17 cellular contexts compared by ENCODE assay signal in the genomic region with DNA sequence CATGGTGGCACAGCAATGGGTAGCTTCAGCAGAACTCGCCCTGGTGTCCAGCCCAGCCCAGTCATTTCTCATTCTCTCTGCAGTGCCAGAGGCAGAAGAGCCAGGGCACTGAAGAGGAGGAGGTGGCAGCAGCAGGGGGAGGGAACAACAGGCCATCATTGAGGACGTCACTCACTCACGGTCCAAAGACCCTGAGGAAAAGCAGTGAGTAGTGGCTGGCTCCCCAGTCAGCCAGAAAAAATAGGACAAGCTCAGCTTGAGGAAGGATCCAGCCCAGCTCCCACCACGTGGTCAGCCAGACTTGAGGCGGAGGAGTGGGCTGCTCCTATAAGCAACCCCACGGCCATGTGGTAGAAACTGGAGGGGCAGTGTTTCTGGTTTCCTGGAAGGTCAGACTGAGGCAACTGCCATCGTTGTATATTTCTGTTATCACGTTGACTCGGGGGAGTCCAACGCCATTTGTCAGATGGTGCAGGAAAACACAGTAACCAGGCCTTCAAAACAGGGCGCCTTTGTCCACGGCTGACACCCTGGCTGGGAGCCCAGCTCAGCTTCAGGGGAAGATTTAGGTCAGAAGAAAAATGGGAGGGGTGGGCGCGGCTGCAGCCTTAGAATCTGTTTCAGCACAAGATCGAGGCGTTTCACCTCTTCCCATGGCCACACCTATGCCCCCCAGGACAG. TPM values are rescaled to one million over a fixed set of nuclear protein-coding genes. Genes with fewer than 3 reads are reported as not detected.
DNase-seq lines count a peak whose midpoint lies in the region; ATAC-seq and TF ChIP-seq lines count a peak whose summit lies in the region.
"Had no signal": no experiment of that assay in that cellular context is flagged by ENCODE, and none has a peak within 500 bp of the region (broad histone marks: within the 10 kb centered on the region; RNA-seq: fewer than 3 reads in every experiment).

No MANE protein-coding gene starts in this region.

- intact Hi-C loops in esophagus squamous epithelium (cut with DNase I), result no loop called here

- peak overlapping the region; percentile 59 for H3K27ac Mint-ChIP-seq in T-helper 17 cell
- H3K27ac Mint-ChIP-seq: endodermal cell had no signal

- no peak overlapping the region for H3K4me3 Mint-ChIP-seq in T-helper 17 cell
- H3K4me3 Mint-ChIP-seq: activated CD8-positive, alpha-beta memory T cell treated with anti-CD3 and anti-CD28 coated beads, Interleukin-2, amount 10 ng/mL, durations not matched to agents 7 days and 5 days; endodermal cell; neural crest cell; stimulated activated memory B cell treated with anti-CD40 and anti-IgM and Interleukin-4, amounts not matched to agents 10 μg/mL and 1 μg/mL and 100 μg/mL, for 72 hours had no signal

- peaks cover 16% of the 10 kb centered on the region for H3K27me3 Mint-ChIP-seq in T-helper 17 cell
- H3K27me3 Mint-ChIP-seq: activated CD8-positive, alpha-beta memory T cell treated with anti-CD3 and anti-CD28 coated beads, Interleukin-2, amount 10 ng/mL, durations not matched to agents 7 days and 5 days had no signal

- peaks cover 11 to 43% (median 14%) of the 10 kb centered on the region in 3 donors for H3K4me1 ChIP-seq in esophagus squamous epithelium

- no peak for TF ChIP-seq CTCF in esophagus squamous epithelium (IDR thresholded peaks at IDR 0.05)

- H3K9me3 ChIP-seq in T-helper 17 cell (ENCODE audit: control insufficient read depth, low read length, poor library complexity, severe bottlenecking) (no peaks in the 10 kb centered on the region), esophagus squamous epithelium (no peaks in the 10 kb centered on the region)

- H3K27ac ChIP-seq in esophagus squamous epithelium, result peak overlapping the region in 3 of 4 donors; percentile 52 to 74 (median 64)

- 36 to 48% methylated on average over 7 to 14 of the region's 16 CpGs for WGBS in esophagus squamous epithelium, 2 donors

- H3K36me3 ChIP-seq in esophagus squamous epithelium, result no peaks in the 10 kb centered on the region

- peaks cover 3% of the 10 kb centered on the region for H3K36me3 Mint-ChIP-seq in T-helper 17 cell (ENCODE audit: low read depth)
- H3K36me3 Mint-ChIP-seq: activated CD8-positive, alpha-beta memory T cell treated with anti-CD3 and anti-CD28 coated beads, Interleukin-2, amount 10 ng/mL, durations not matched to agents 7 days and 5 days; activated naive CD4-positive, alpha-beta T cell treated with anti-CD3 and anti-CD28 coated beads, Interleukin-2, amount 50 U/mL, for 72 hours; stimulated activated memory B cell treated with anti-CD40 and anti-IgM and Interleukin-4, amounts not matched to agents 10 μg/mL and 1 μg/mL and 100 μg/mL, for 72 hours had no signal

- no peak for ATAC-seq in T-helper 17 cell
- ATAC-seq in HG03280 (IDR thresholded peaks at IDR 0.05; ENCODE audit: unreplicated experiment), result no peak
- ATAC-seq: activated CD8-positive, alpha-beta memory T cell treated with anti-CD3 and anti-CD28 coated beads, Interleukin-2, amount 10 ng/mL, durations not matched to agents 7 days and 5 days; activated naive CD4-positive, alpha-beta T cell treated with anti-CD3 and anti-CD28 coated beads, Interleukin-2, amount 50 U/mL, for 72 hours; stimulated activated memory B cell treated with anti-CD40 and anti-IgM and Interleukin-4, amounts not matched to agents 10 μg/mL and 1 μg/mL and 100 μg/mL, for 72 hours had no signal

- no peak for DNase-seq in T-helper 17 cell
- DNase-seq in esophagus squamous epithelium (lab: John Stamatoyannopoulos, UW), result no peak
- DNase-seq in medulla oblongata (ENCODE audit: extremely low spot score), result peak; percentile 95
- DNase-seq in superior temporal gyrus (ENCODE audit: extremely low spot score), result peak; percentile 87
- no peak for DNase-seq in AG20443 (ENCODE audit: low spot score)
- no peak for DNase-seq in HT-29 (ENCODE audit: low spot score)
- no peak for DNase-seq in NCI-H2081 (lab: John Stamatoyannopoulos, UW)
- DNase-seq: activated CD8-positive, alpha-beta memory T cell treated with anti-CD3 and anti-CD28 coated beads, Interleukin-2, amount 10 ng/mL, durations not matched to agents 7 days and 5 days; endodermal cell; H7; NCI-H2029 treated with DMSO at 0.1 percent for 48 hours; stimulated activated CD4-positive, alpha-beta T cell treated with anti-CD3 and anti-CD28 coated beads, Interleukin-2, amount 100 ng/mL, for 24 hours; T-helper 9 cell had no signal

- no peak overlapping the region for H3K4me3 ChIP-seq in esophagus squamous epithelium

- H3K27me3 ChIP-seq in esophagus squamous epithelium, result no peaks in the 10 kb centered on the region

- no peak for TF ChIP-seq POLR2A in esophagus squamous epithelium (IDR thresholded peaks at IDR 0.05)

- H3K4me1 Mint-ChIP-seq in T-helper 17 cell, result peaks cover 10% of the 10 kb centered on the region
- H3K4me1 Mint-ChIP-seq: endodermal cell had no signal

RNA-seq across cellular contexts. Expression of a gene that starts 19.0 kb away (rescaled TPM):
- total RNA-seq in T-helper 17 cell (not detected), esophagus squamous epithelium (not detected)
- total RNA-seq in HT-29 (2014; rRNA removed; shearing (Covaris generic)), result not detected in 2 replicates
- total RNA-seq: activated CD8-positive, alpha-beta memory T cell treated with anti-CD3 and anti-CD28 coated beads, Interleukin-2, amount 10 ng/mL, durations not matched to agents 7 days and 5 days; activated naive CD4-positive, alpha-beta T cell treated with anti-CD3 and anti-CD28 coated beads, Interleukin-2, amount 50 U/mL, for 72 hours; endodermal cell; H7; neural crest cell had no signal

Comparison
In these comparisons a context has a peak if more than half of its experiments do, and no peak if none do; other contexts are left out.
1. DNase-seq: peak in medulla oblongata (single experiment) and superior temporal gyrus (single experiment); none in T-helper 17 cell (0 of 3), esophagus squamous epithelium (single experiment), AG20443 (single experiment), HT-29 (single experiment) and NCI-H2081 (0 of 2).